ENCODE assay signal across 9 cellular contexts in genomic region chr18:73980289-73980979, GRCh38.
A peak's percentile ranks its signal among the peaks of the same experiment; 100 is the strongest.
DNase-seq lines count a peak whose midpoint lies in the region; ATAC-seq and TF ChIP-seq lines count a peak whose summit lies in the region.
"Had no signal": no experiment of that assay in that cellular context is flagged by ENCODE, and none has a peak within 500 bp of the region (broad histone marks: within the 10 kb centered on the region; RNA-seq: fewer than 3 reads in every experiment).

No MANE protein-coding gene starts in this region.

- H4K20me1 ChIP-seq in fibroblast of lung (ENCODE audit: control insufficient read depth, extremely low read depth, insufficient read depth, low read length): no peaks in the 10 kb centered on the region

- peak; percentile 5 for DNase-seq in Panc1 (ENCODE audit: low read depth, low spot score)
- DNase-seq in fibroblast of lung (ENCODE audit: low read depth in 2 of 2): peak in 1 of 2 donors; percentile 18
- no peak for DNase-seq in CD4-positive, alpha-beta T cell
- no peak for DNase-seq in GM13976 (ENCODE audit: low spot score)
- no peak for DNase-seq in T-helper 17 cell
- no peak for DNase-seq in AML-193 (lab: John Stamatoyannopoulos, UW)
- DNase-seq: Peyer's patch had no signal

- H3K9me3 ChIP-seq in Panc1 (ENCODE audit: control insufficient read depth, insufficient read depth, low read depth, low read length): no peaks in the 10 kb centered on the region
- H3K9me3 ChIP-seq in fibroblast of lung (ENCODE audit: control insufficient read depth, insufficient read depth, low read depth, low read length): no peaks in the 10 kb centered on the region
- H3K9me3 ChIP-seq in CD4-positive, alpha-beta T cell (ENCODE audit: control insufficient read depth, low read length): no peaks in the 10 kb centered on the region
- H3K9me3 ChIP-seq in T-helper 17 cell (ENCODE audit: control insufficient read depth, low read length, poor library complexity, severe bottlenecking): no peaks in the 10 kb centered on the region
- H3K9me3 ChIP-seq: Peyer's patch had no signal

- ATAC-seq in Panc1: peak; percentile 84
- ATAC-seq in CD4-positive, alpha-beta T cell (ENCODE audit: poor library complexity): no peak
- no peak for ATAC-seq in T-helper 17 cell

- peaks cover under 1% of the 10 kb centered on the region for H3K4me1 Mint-ChIP-seq in CD4-positive, alpha-beta T cell (ENCODE audit: low read depth)
- no peaks in the 10 kb centered on the region for H3K4me1 Mint-ChIP-seq in T-helper 17 cell

- no peaks in the 10 kb centered on the region for H3K36me3 Mint-ChIP-seq in CD4-positive, alpha-beta T cell (ENCODE audit: low read depth)
- H3K36me3 Mint-ChIP-seq in T-helper 17 cell (ENCODE audit: low read depth): no peaks in the 10 kb centered on the region

- H3K4me3 ChIP-seq in Panc1 (ENCODE audit: low read depth in 2 of 2, low read length in 2 of 2) (no peak overlapping the region), fibroblast of lung (replicated peaks in 1 of 4; ENCODE audit: control extremely low read depth in 1 of 4, insufficient read depth in 1 of 4, low read depth in 3 of 4, low read length in 4 of 4) (no peak overlapping the region)
- H3K4me3 ChIP-seq: Peyer's patch had no signal

- H3K36me3 ChIP-seq in Panc1 (ENCODE audit: control insufficient read depth, insufficient read depth, low read length) (no peaks in the 10 kb centered on the region), fibroblast of lung (ENCODE audit: control insufficient read depth, insufficient read depth, low read length) (no peaks in the 10 kb centered on the region)
- H3K36me3 ChIP-seq: Peyer's patch had no signal

- no peaks in the 10 kb centered on the region for H3K4me1 ChIP-seq in Panc1 (ENCODE audit: control insufficient read depth, insufficient read depth, low read length)
- no peaks in the 10 kb centered on the region for H3K4me1 ChIP-seq in fibroblast of lung (ENCODE audit: control insufficient read depth, extremely low read depth, insufficient read depth, low read length)
- H3K4me1 ChIP-seq: Peyer's patch had no signal

- TF ChIP-seq CTCF in 22Rv1 (IDR thresholded peaks at IDR 0.05) (peak; percentile 88), GM12873 (IDR thresholded peaks at IDR 0.05; ENCODE audit: insufficient read depth, low read depth, low read length, missing control alignments) (peak; percentile 38), Panc1 (IDR thresholded peaks at IDR 0.05) (peak; percentile 95), fibroblast of lung (conservative IDR thresholded peaks at IDR 0.05 in 1 of 2, IDR thresholded peaks at IDR 0.05 in 1 of 2; ENCODE audit: low read depth in 1 of 2, low read length in 2 of 2) (peak; percentile 20 to 40), GM13976 (IDR thresholded peaks at IDR 0.05; ENCODE audit: borderline replicate concordance, control extremely low read depth, extremely low read depth, insufficient read depth, missing control alignments) (no peak)
- TF ChIP-seq CTCF in CD4-positive, alpha-beta T cell (IDR thresholded peaks at IDR 0.05): no peak

- no peak overlapping the region for H3K4me2 ChIP-seq in fibroblast of lung (ENCODE audit: extremely low read depth, insufficient read depth, low read length)

- intact Hi-C loops in Panc1 (cut with micrococcal nuclease; ENCODE audit: unreplicated experiment): no loop called here
- intact Hi-C loops in CD4-positive, alpha-beta T cell (cut with DNase I, micrococcal nuclease): no loop called here

- no peak overlapping the region for H3K27ac Mint-ChIP-seq in CD4-positive, alpha-beta T cell
- no peak overlapping the region for H3K27ac Mint-ChIP-seq in T-helper 17 cell

- POLR2A ChIA-PET in Panc1 (lab: Charles Lee): no interaction called here
- POLR2A ChIA-PET in CD4-positive, alpha-beta T cell (lab: Charles Lee): no interaction called here

- no peaks in the 10 kb centered on the region for H3K9me3 Mint-ChIP-seq in CD4-positive, alpha-beta T cell

- H3K9ac ChIP-seq in fibroblast of lung (ENCODE audit: insufficient read depth, low read length): no peak overlapping the region

- H3K4me3 Mint-ChIP-seq in CD4-positive, alpha-beta T cell: no peak overlapping the region
- H3K4me3 Mint-ChIP-seq in T-helper 17 cell: no peak overlapping the region

- BruUV-seq in Panc1 (replicated peaks; lab: Mats Ljungman, UMichigan): no TSS peak

- no peak overlapping the region for H2AFZ ChIP-seq in fibroblast of lung (ENCODE audit: low read length)

- H3K27me3 ChIP-seq in Panc1 (ENCODE audit: control insufficient read depth, insufficient read depth, low read length) (no peaks in the 10 kb centered on the region; the same call in 1 of the 2 replicates), fibroblast of lung (ENCODE audit: control insufficient read depth, insufficient read depth, low read length) (no peaks in the 10 kb centered on the region)
- H3K27me3 ChIP-seq in CD4-positive, alpha-beta T cell (ENCODE audit: control insufficient read depth, insufficient read depth, low read length): no peaks in the 10 kb centered on the region
- H3K27me3 ChIP-seq: Peyer's patch had no signal

- CTCF ChIA-PET in Panc1 (lab: Charles Lee): interaction anchor here (1.1 kb wide), 1 partner anchor 53 kb away, joined by 3 read pairs; no protein-coding TSS in a partner anchor
- CTCF ChIA-PET in CD4-positive, alpha-beta T cell (lab: Charles Lee): no interaction called here

- in situ Hi-C loops in Panc1 (cut with HindIII; ENCODE audit: low pct_unique_long_range_greater_than_20kb, low sequenced_read_pairs) (no loop called here), GM13976 (cut with MboI; ENCODE audit: low sequenced_read_pairs, unreplicated experiment) (no loop called here)

- H3K27me3 Mint-ChIP-seq in CD4-positive, alpha-beta T cell: peaks cover 6% of the 10 kb centered on the region
- peaks cover 40% of the 10 kb centered on the region for H3K27me3 Mint-ChIP-seq in T-helper 17 cell

- H3K27ac ChIP-seq in 22Rv1 (no peak overlapping the region), Panc1 (ENCODE audit: low read length) (no peak overlapping the region), fibroblast of lung (ENCODE audit: insufficient read depth, low read length) (no peak overlapping the region)
- H3K27ac ChIP-seq in CD4-positive, alpha-beta T cell (ENCODE audit: low read depth, low read length): no peak overlapping the region
- H3K27ac ChIP-seq: Peyer's patch had no signal

- no peaks in the 10 kb centered on the region for H3K79me2 ChIP-seq in fibroblast of lung (ENCODE audit: control insufficient read depth, insufficient read depth, low read length)

Comparison
In these comparisons a context has a peak if more than half of its experiments do, and no peak if none do; other contexts are left out.
1. CTCF ChIP-seq: peak in 22Rv1 (single experiment), GM12873 (single experiment), Panc1 (single experiment) and fibroblast of lung (2 of 2); none in CD4-positive, alpha-beta T cell (single experiment) and GM13976 (single experiment).